Comparison of ENCODE assay signal across 15 cellular contexts in genomic region chr5:91079037-91079436, GRCh38.
DNase-seq lines count a peak whose midpoint lies in the region; ATAC-seq and TF ChIP-seq lines count a peak whose summit lies in the region.
"Had no signal": no experiment of that assay in that cellular context is flagged by ENCODE, and none has a peak within 500 bp of the region (broad histone marks: within the 10 kb centered on the region; RNA-seq: fewer than 3 reads in every experiment).

No MANE protein-coding gene starts in this region.

- TF ChIP-seq CTCF in VCaP (conservative IDR thresholded peaks at IDR 0.05) = no peak
- TF ChIP-seq CTCF in gastroesophageal sphincter (IDR thresholded peaks at IDR 0.05) = no peak

- H3K36me3 Mint-ChIP-seq in stimulated activated memory B cell treated with anti-CD40 and anti-IgM and Interleukin-4, amounts not matched to agents 10 μg/mL and 1 μg/mL and 100 μg/mL, for 72 hours = no peaks in the 10 kb centered on the region
- H3K36me3 Mint-ChIP-seq: activated CD4-positive, alpha-beta memory T cell treated with anti-CD3 and anti-CD28 coated beads for 36 hours had no signal

- H3K27me3 Mint-ChIP-seq in stimulated activated memory B cell treated with anti-CD40 and anti-IgM and Interleukin-4, amounts not matched to agents 10 μg/mL and 1 μg/mL and 100 μg/mL, for 72 hours = no peaks in the 10 kb centered on the region

- TF ChIP-seq POLR2A in gastroesophageal sphincter (IDR thresholded peaks at IDR 0.05) = no peak

- no peak overlapping the region for H3K4me3 ChIP-seq in gastroesophageal sphincter

- no peak overlapping the region for H3K27ac Mint-ChIP-seq in stimulated activated memory B cell treated with anti-CD40 and anti-IgM and Interleukin-4, amounts not matched to agents 10 μg/mL and 1 μg/mL and 100 μg/mL, for 72 hours
- H3K27ac Mint-ChIP-seq: activated CD4-positive, alpha-beta memory T cell treated with anti-CD3 and anti-CD28 coated beads for 36 hours; endodermal cell had no signal

- H3K27me3 ChIP-seq in gastroesophageal sphincter = no peaks in the 10 kb centered on the region

- no peak for TF ChIP-seq EP300 in gastroesophageal sphincter (IDR thresholded peaks at IDR 0.05)

- no peaks in the 10 kb centered on the region for H3K9me3 Mint-ChIP-seq in stimulated activated memory B cell treated with anti-CD40 and anti-IgM and Interleukin-4, amounts not matched to agents 10 μg/mL and 1 μg/mL and 100 μg/mL, for 72 hours
- H3K9me3 Mint-ChIP-seq: activated CD4-positive, alpha-beta memory T cell treated with anti-CD3 and anti-CD28 coated beads for 36 hours; endodermal cell had no signal

- DNase-seq in NCI-H187 (lab: John Stamatoyannopoulos, UW) (peak; percentile 2 to 4), NCI-H187 treated with DMSO at 0.1 percent for 48 hours (lab: John Stamatoyannopoulos, UW) (no peak), NCI-H146 treated with DMSO at 0.1 percent for 48 hours (lab: John Stamatoyannopoulos, UW; ENCODE audit: unreplicated experiment) (no peak), DMS 273 (lab: John Stamatoyannopoulos, UW; ENCODE audit: unreplicated experiment) (no peak)
- no peak for DNase-seq in activated CD8-positive, alpha-beta memory T cell treated with anti-CD3 and anti-CD28 coated beads for 24 hours
- DNase-seq: 8988T; activated CD4-positive, alpha-beta memory T cell treated with anti-CD3 and anti-CD28 coated beads for 36 hours; DND-41; endodermal cell; NCI-H526 treated with DMSO at 0.1 percent for 48 hours; stimulated activated CD4-positive, alpha-beta T cell treated with anti-CD3 and anti-CD28 coated beads, Interleukin-15, amount 100 ng/mL, for 24 hours had no signal

- 0 to 44% methylated on average over 1 to 2 of the region's 2 CpGs for WGBS in gastroesophageal sphincter (ENCODE audit: low coverage in 1 of 2), 2 donors

- H3K4me3 Mint-ChIP-seq in stimulated activated memory B cell treated with anti-CD40 and anti-IgM and Interleukin-4, amounts not matched to agents 10 μg/mL and 1 μg/mL and 100 μg/mL, for 72 hours = no peak overlapping the region
- H3K4me3 Mint-ChIP-seq: activated CD4-positive, alpha-beta memory T cell treated with anti-CD3 and anti-CD28 coated beads for 36 hours; endodermal cell had no signal

- H3K9me3 ChIP-seq in gastroesophageal sphincter = no peaks in the 10 kb centered on the region

- H3K27ac ChIP-seq in VCaP (peak overlapping the region; percentile 81), gastroesophageal sphincter (peak overlapping the region; percentile 23 to 72 (median 66))

- no peaks in the 10 kb centered on the region for H3K36me3 ChIP-seq in gastroesophageal sphincter

- no peaks in the 10 kb centered on the region for H3K4me1 Mint-ChIP-seq in stimulated activated memory B cell treated with anti-CD40 and anti-IgM and Interleukin-4, amounts not matched to agents 10 μg/mL and 1 μg/mL and 100 μg/mL, for 72 hours
- H3K4me1 Mint-ChIP-seq: endodermal cell had no signal

- peaks cover 0 to 19% (median 8%) of the 10 kb centered on the region in 3 donors for H3K4me1 ChIP-seq in gastroesophageal sphincter

- ATAC-seq in gastroesophageal sphincter = peak; percentile 73
- peak; percentile 18 for ATAC-seq in stimulated activated memory B cell treated with anti-CD40 and anti-IgM and Interleukin-4, amounts not matched to agents 10 μg/mL and 1 μg/mL and 100 μg/mL, for 72 hours
- ATAC-seq: SK-N-SH treated with all-trans-retinoic acid at 6 μM for 48 hours had no signal

Comparison
In these comparisons a context has a peak if more than half of its experiments do, and no peak if none do; other contexts are left out.
1. DNase-seq: peak in NCI-H187 (2 of 2); none in NCI-H187 treated with DMSO at 0.1 percent for 48 hours (single experiment), activated CD8-positive, alpha-beta memory T cell treated with anti-CD3 and anti-CD28 coated beads for 24 hours (single experiment), NCI-H146 treated with DMSO at 0.1 percent for 48 hours (single experiment) and DMS 273 (single experiment).